27 cellular contexts compared by ENCODE assay signal in the genomic region with DNA sequence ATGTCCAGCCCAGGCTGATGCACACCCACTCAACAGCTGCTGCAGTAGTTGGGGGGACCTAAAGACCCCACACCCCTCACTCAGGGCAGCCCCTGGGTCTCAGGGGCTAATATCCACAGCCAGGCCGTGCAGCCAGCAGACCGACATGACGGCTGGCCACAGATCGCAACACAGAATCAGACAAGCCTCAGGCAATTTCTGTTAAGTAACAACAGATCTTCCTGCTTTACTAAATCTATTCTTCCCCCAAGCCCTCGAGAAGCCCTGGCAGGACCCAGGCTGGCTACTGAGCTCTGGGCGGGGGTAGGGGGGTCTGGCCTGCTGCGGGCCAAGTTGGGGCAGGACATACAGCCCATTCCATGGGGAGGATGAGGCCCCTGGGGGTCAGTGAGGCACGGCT.
"Had no signal": no experiment of that assay in that cellular context is flagged by ENCODE, and none has a peak within 500 bp of the region (broad histone marks: within the 10 kb centered on the region; RNA-seq: fewer than 3 reads in every experiment).

No MANE protein-coding gene starts in this region.

- H2AFZ ChIP-seq: hepatocyte, parathyroid adenoma had no signal

- H3K79me2 ChIP-seq: hepatocyte, parathyroid adenoma had no signal

- H3K4me3 Mint-ChIP-seq: memory B cell; natural killer cell treated with Interleukin-12 subunit alpha and Interleukin-12 subunit beta and Interleukin-15 and Interleukin-18, amount 100 ng/mL, for 72 hours; neural crest cell; type B pancreatic cell had no signal

- H3K4me3 ChIP-seq: dorsolateral prefrontal cortex, gastrocnemius medialis, heart left ventricle, hepatocyte, lung, mucosa of descending colon, right lobe of liver, stomach, thyroid gland had no signal

- DNase-seq: dorsolateral prefrontal cortex; effector CD4-positive, alpha-beta T cell; foreskin fibroblast; gastrocnemius medialis; heart left ventricle; kidney; mucosa of descending colon; naive B cell; right lobe of liver; small intestine; stimulated activated CD4-positive, alpha-beta T cell treated with anti-CD3 and anti-CD28 coated beads, Interleukin-15, amount 100 ng/mL, for 24 hours; stimulated activated CD4-positive, alpha-beta T cell treated with anti-CD3 and anti-CD28 coated beads, Interleukin-2, amount 100 ng/mL, for 48 hours; stimulated activated CD8-positive, alpha-beta memory T cell treated with anti-CD3 and anti-CD28 coated beads, Interleukin-4, amount 100 ng/mL, for 48 hours; stimulated activated naive CD4-positive, alpha-beta T cell treated with Interleukin-2 at 50 U/mL for 16 hours; stomach; thyroid gland had no signal

- ATAC-seq: esophagus mucosa; gastrocnemius medialis; heart left ventricle; left lobe of liver; mucosa of descending colon; natural killer cell treated with Interleukin-12 subunit alpha and Interleukin-12 subunit beta and Interleukin-15 and Interleukin-18, amount 100 ng/mL, for 72 hours; right lobe of liver had no signal

- H3K27me3 Mint-ChIP-seq: naive B cell; natural killer cell treated with Interleukin-12 subunit alpha and Interleukin-12 subunit beta and Interleukin-15 and Interleukin-18, amount 100 ng/mL, for 72 hours; progenitor cell of endocrine pancreas; type B pancreatic cell had no signal

- H3K4me2 ChIP-seq: hepatocyte had no signal

- H3K9me3 ChIP-seq: gastrocnemius medialis, heart left ventricle, mucosa of descending colon, right lobe of liver, stomach, thyroid gland had no signal

- H3K9me3 Mint-ChIP-seq: memory B cell; naive B cell; natural killer cell treated with Interleukin-12 subunit alpha and Interleukin-12 subunit beta and Interleukin-15 and Interleukin-18, amount 100 ng/mL, for 72 hours; neural crest cell; type B pancreatic cell had no signal

- H3K4me1 Mint-ChIP-seq: neural crest cell had no signal

- H3K36me3 Mint-ChIP-seq: naive B cell; natural killer cell treated with Interleukin-12 subunit alpha and Interleukin-12 subunit beta and Interleukin-15 and Interleukin-18, amount 100 ng/mL, for 72 hours; type B pancreatic cell had no signal

- H3K27me3 ChIP-seq: dorsolateral prefrontal cortex, gastrocnemius medialis, heart left ventricle, hepatocyte, right lobe of liver, stomach, thyroid gland had no signal

- H3K27ac ChIP-seq: dorsolateral prefrontal cortex, epithelial cell of prostate, gastrocnemius medialis, heart left ventricle, hepatocyte, parathyroid adenoma, right lobe of liver, stomach, thyroid gland had no signal

- H3K9ac ChIP-seq: parathyroid adenoma had no signal

- H3K27ac Mint-ChIP-seq: memory B cell; natural killer cell treated with Interleukin-12 subunit alpha and Interleukin-12 subunit beta and Interleukin-15 and Interleukin-18, amount 100 ng/mL, for 72 hours; progenitor cell of endocrine pancreas; type B pancreatic cell had no signal
